ENCODE assay signal across 20 cellular contexts in the genomic region with DNA sequence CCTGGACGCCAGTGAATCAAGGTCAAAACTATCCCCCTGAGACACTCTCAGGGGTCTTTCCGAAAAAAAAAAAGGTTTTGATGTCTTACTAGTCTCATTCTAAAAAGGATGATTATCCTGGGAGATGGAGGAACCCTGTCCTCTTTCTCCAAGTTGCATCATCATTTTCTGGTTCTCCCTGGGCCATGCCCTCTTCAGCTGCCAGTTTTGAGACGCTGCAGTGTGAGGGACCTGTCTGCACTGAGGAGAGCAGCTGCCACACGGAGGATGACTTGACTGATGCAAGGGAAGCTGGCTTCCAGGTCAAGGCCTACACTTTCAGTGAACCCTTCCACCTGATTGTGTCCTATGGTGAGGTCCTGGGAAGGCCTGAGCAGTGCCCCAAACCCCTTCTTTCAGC. TPM values are rescaled to one million over a fixed set of nuclear protein-coding genes. Genes with fewer than 3 reads are reported as not detected.
DNase-seq lines count a peak whose midpoint lies in the region; ATAC-seq and TF ChIP-seq lines count a peak whose summit lies in the region.
"Had no signal": no experiment of that assay in that cellular context is flagged by ENCODE, and none has a peak within 500 bp of the region (broad histone marks: within the 10 kb centered on the region; RNA-seq: fewer than 3 reads in every experiment).

No MANE protein-coding gene starts in this region.

- 0 out of 2 replicates have a peak, but pooled peaks cover 5% of the 10 kb centered on the region for H4K20me1 ChIP-seq in SU-DHL-6 (ENCODE audit: low read depth, low read length)

- DNase-seq in D341Med (ENCODE audit: low spot score) (peak; percentile 6), neuronal stem cell (ENCODE audit: low spot score) (no peak), mesenteric fat pad (ENCODE audit: low spot score) (no peak), lower lobe of right lung (no peak), trophoblast cell (no peak)
- DNase-seq: COR-L47, DMS79, GDM1, GOT3, NCI-H1417, NCI-H2029, NCI-H2227 treated with DMSO at 0.1 percent for 48 hours, SIG-M5 had no signal

- H3K9me3 ChIP-seq in SU-DHL-6 (ENCODE audit: insufficient read depth, low read length) (no peaks in the 10 kb centered on the region), neuronal stem cell (replicated peaks in 1 of 2; ENCODE audit: control insufficient read depth in 2 of 2, insufficient read depth in 1 of 2, low read depth in 1 of 2, low read length in 2 of 2) (no peaks in the 10 kb centered on the region), lower lobe of right lung (no peaks in the 10 kb centered on the region), trophoblast cell (ENCODE audit: insufficient read depth, low read depth, low read length) (no peaks in the 10 kb centered on the region)

- H2AFZ ChIP-seq in SU-DHL-6 (ENCODE audit: low read depth, low read length, severe bottlenecking): no peak overlapping the region
- no peak overlapping the region for H2AFZ ChIP-seq in neuronal stem cell (ENCODE audit: low read length)
- no peak overlapping the region for H2AFZ ChIP-seq in trophoblast cell (ENCODE audit: insufficient read depth, low read length, poor library complexity)

- H3K4me3 ChIP-seq in SU-DHL-6 (ENCODE audit: insufficient read depth, low read length, poor library complexity, severe bottlenecking) (no peak overlapping the region), neuronal stem cell (ENCODE audit: low read length in 2 of 2) (no peak overlapping the region), lower lobe of right lung (no peak overlapping the region), trophoblast cell (ENCODE audit: low read depth, low read length) (no peak overlapping the region)

- no peak overlapping the region for H3K4ac ChIP-seq in neuronal stem cell (ENCODE audit: low read length)
- H3K4ac ChIP-seq in trophoblast cell (ENCODE audit: low read depth, low read length): no peak overlapping the region

- peak overlapping the region; percentile 49 for H2AK5ac ChIP-seq in neuronal stem cell (ENCODE audit: low read depth, low read length)
- H2AK5ac ChIP-seq in trophoblast cell (ENCODE audit: low read length): no peak overlapping the region

- no peaks in the 10 kb centered on the region for H3K27me3 Mint-ChIP-seq in IgD-negative memory B cell

- peaks cover 14% of the 10 kb centered on the region for H3K36me3 Mint-ChIP-seq in IgD-negative memory B cell

- H3K9me2 ChIP-seq in SU-DHL-6 (replicated peaks; ENCODE audit: insufficient read depth, low read length): no peaks in the 10 kb centered on the region

- H2BK12ac ChIP-seq in neuronal stem cell (ENCODE audit: low read length): no peak overlapping the region
- no peak overlapping the region for H2BK12ac ChIP-seq in trophoblast cell (ENCODE audit: low read length)

- H2BK5ac ChIP-seq in neuronal stem cell (ENCODE audit: low read length) (no peak overlapping the region), trophoblast cell (ENCODE audit: low read depth, low read length, poor library complexity) (no peak overlapping the region)

- peaks cover 20 to 22% (median 22%) of the 10 kb centered on the region in 3 donors for H3K4me1 Mint-ChIP-seq in IgD-negative memory B cell

- ATAC-seq in lower lobe of right lung: no peak
- ATAC-seq: HepG2 had no signal

- H3K36me3 ChIP-seq in SU-DHL-6 (ENCODE audit: low read length) (peaks cover 20% of the 10 kb centered on the region), neuronal stem cell (replicated peaks in 1 of 2; ENCODE audit: control insufficient read depth in 2 of 2, insufficient read depth in 2 of 2, low read length in 2 of 2) (no peaks in the 10 kb centered on the region), lower lobe of right lung (no peaks in the 10 kb centered on the region), trophoblast cell (ENCODE audit: control insufficient read depth in 1 of 2, insufficient read depth in 2 of 2, low read length in 2 of 2) (no peaks in the 10 kb centered on the region)

- intact Hi-C loops in lower lobe of right lung (cut with DNase I): no loop called here

- H3K14ac ChIP-seq in neuronal stem cell (ENCODE audit: low read length): no peak overlapping the region
- H3K14ac ChIP-seq in trophoblast cell (ENCODE audit: low read length): no peak overlapping the region

- no CpG with 5 or more reads among the region's 4 CpGs for WGBS in neuronal stem cell (ENCODE audit: extremely low coverage in 2 of 2, insufficient read length in 2 of 2, insufficient replicate concordance in 1 of 2), 2 donors
- no CpG with 5 or more reads among the region's 4 CpGs for WGBS in trophoblast cell (ENCODE audit: extremely low coverage, insufficient coverage, insufficient read length)

- no peaks in the 10 kb centered on the region for H3K79me1 ChIP-seq in neuronal stem cell (ENCODE audit: low read depth, low read length)
- H3K79me1 ChIP-seq in trophoblast cell (ENCODE audit: low read length): no peaks in the 10 kb centered on the region

- TF ChIP-seq CTCF in SU-DHL-6 (IDR thresholded peaks at IDR 0.05; ENCODE audit: insufficient read depth, low read length, poor library complexity, severe bottlenecking): no peak
- TF ChIP-seq CTCF in lower lobe of right lung (IDR thresholded peaks at IDR 0.05): no peak

- H3K9me3 Mint-ChIP-seq in IgD-negative memory B cell: no peaks in the 10 kb centered on the region
- H3K9me3 Mint-ChIP-seq: T-helper 2 cell treated with Interferon-gamma antibody and Interleukin-4, amounts not matched to agents 5 μg/mL and 100 μg/mL, for 36 hours had no signal

- no peak overlapping the region for H4K12ac ChIP-seq in trophoblast cell (ENCODE audit: low read depth, low read length)

- peaks cover 56% of the 10 kb centered on the region for H3F3A ChIP-seq in SU-DHL-6 (ENCODE audit: insufficient read depth)

- peak overlapping the region in 3 of 4 donors; percentile 29 to 86 (median 58) for H3K4me3 Mint-ChIP-seq in IgD-negative memory B cell
- H3K4me3 Mint-ChIP-seq: T-helper 2 cell treated with Interferon-gamma antibody and Interleukin-4, amounts not matched to agents 5 μg/mL and 100 μg/mL, for 36 hours had no signal

- H3K4me1 ChIP-seq in neuronal stem cell (ENCODE audit: control insufficient read depth in 2 of 2, insufficient read depth in 1 of 2, low read depth in 1 of 2, low read length in 2 of 2): no peaks in the 10 kb centered on the region
- no peaks in the 10 kb centered on the region for H3K4me1 ChIP-seq in lower lobe of right lung
- peaks cover 0 to 3% of the 10 kb centered on the region in 2 experiments for H3K4me1 ChIP-seq in trophoblast cell (ENCODE audit: control insufficient read depth in 1 of 2, insufficient read depth in 2 of 2, low read length in 2 of 2)

- H3K23ac ChIP-seq in neuronal stem cell (ENCODE audit: low read depth, low read length, poor library complexity) (no peak overlapping the region), trophoblast cell (ENCODE audit: low read length) (no peak overlapping the region)

- H3K27ac ChIP-seq in SU-DHL-6 (ENCODE audit: low read depth, low read length) (peak overlapping the region; percentile 98; the same call in 1 of the 2 replicates), neuronal stem cell (replicated peaks; ENCODE audit: low read length) (no peak overlapping the region), lower lobe of right lung (no peak overlapping the region), trophoblast cell (ENCODE audit: low read depth, low read length) (no peak overlapping the region)
- H3K27ac ChIP-seq: C4-2B had no signal

- H4K91ac ChIP-seq in neuronal stem cell (ENCODE audit: low read depth, low read length, poor library complexity): no peak overlapping the region
- H4K91ac ChIP-seq in trophoblast cell (ENCODE audit: low read depth, low read length): no peak overlapping the region

- H3K18ac ChIP-seq in neuronal stem cell (ENCODE audit: low read length) (no peak overlapping the region), trophoblast cell (ENCODE audit: low read length) (no peak overlapping the region)

- H2BK15ac ChIP-seq in neuronal stem cell (ENCODE audit: low read length): no peak overlapping the region

- H2BK120ac ChIP-seq in neuronal stem cell (ENCODE audit: low read depth, low read length) (no peak overlapping the region), trophoblast cell (ENCODE audit: insufficient read depth, low read length, poor library complexity) (no peak overlapping the region)

- no peaks in the 10 kb centered on the region for H3K27me3 ChIP-seq in SU-DHL-6 (ENCODE audit: low read length)
- H3K27me3 ChIP-seq in neuronal stem cell (ENCODE audit: control insufficient read depth in 3 of 3, insufficient read depth in 3 of 3, low read depth in 1 of 3, low read length in 3 of 3): peaks cover 0 to 14% (median 0%) of the 10 kb centered on the region in 3 experiments
- no peaks in the 10 kb centered on the region for H3K27me3 ChIP-seq in lower lobe of right lung (ENCODE audit: low read depth)
- no peaks in the 10 kb centered on the region for H3K27me3 ChIP-seq in trophoblast cell (ENCODE audit: insufficient read depth, low read length)

- H3K9ac ChIP-seq in SU-DHL-6 (ENCODE audit: low read length) (peak overlapping the region; percentile 75; the same call in 1 of the 2 replicates), neuronal stem cell (ENCODE audit: low read depth, low read length, poor library complexity) (no peak overlapping the region), trophoblast cell (ENCODE audit: low read length) (no peak overlapping the region)

- H3K27ac Mint-ChIP-seq in IgD-negative memory B cell: no peak overlapping the region
- H3K27ac Mint-ChIP-seq: T-helper 2 cell treated with Interferon-gamma antibody and Interleukin-4, amounts not matched to agents 5 μg/mL and 100 μg/mL, for 36 hours had no signal

- H3K79me2 ChIP-seq in SU-DHL-6 (ENCODE audit: insufficient read depth, low read length) (peaks cover 42% of the 10 kb centered on the region), trophoblast cell (ENCODE audit: control insufficient read depth, insufficient read depth, low read length, poor library complexity) (no peaks in the 10 kb centered on the region)

- H3K4me2 ChIP-seq in SU-DHL-6 (ENCODE audit: low read depth, low read length, poor library complexity, severe bottlenecking): peak overlapping the region; percentile 91
- H3K4me2 ChIP-seq in neuronal stem cell (ENCODE audit: insufficient read depth, low read length, poor library complexity, severe bottlenecking): no peak overlapping the region
- H3K4me2 ChIP-seq in trophoblast cell (ENCODE audit: low read length): no peak overlapping the region

- H4K8ac ChIP-seq in neuronal stem cell (ENCODE audit: low read depth, low read length) (no peak overlapping the region), trophoblast cell (ENCODE audit: low read depth, low read length) (no peak overlapping the region)

RNA-seq across cellular contexts. Expression of gene FCRLA, which starts 3.5 kb away (rescaled TPM):
- 445 TPM for polyA plus RNA-seq in IgD-negative memory B cell
- not detected for polyA plus RNA-seq in neuronal stem cell (2013, experiment 1 of 2)
- not detected for polyA plus RNA-seq in neuronal stem cell (2013, experiment 2 of 2)
- total RNA-seq in mesenteric fat pad: not detected
- 0.32 TPM for total RNA-seq in lower lobe of right lung
- not detected in 2 replicates for polyA plus RNA-seq in trophoblast cell (2013)
- total RNA-seq: HepG2, LHCN-M2 had no signal
- polyA plus RNA-seq: HepG2 had no signal

RNA-seq across cellular contexts. Expression of gene FCRLB, which starts 10.8 kb away (rescaled TPM):
- polyA plus RNA-seq in IgD-negative memory B cell: 11.1 TPM
- 0.40 TPM for polyA plus RNA-seq in neuronal stem cell (2013, experiment 1 of 2)
- 0.40 TPM for polyA plus RNA-seq in neuronal stem cell (2013, experiment 2 of 2)
- total RNA-seq in mesenteric fat pad (0.48 TPM), lower lobe of right lung (2.8 TPM)
- polyA plus RNA-seq in trophoblast cell (2013): 0.45 and 0.47 TPM in 2 replicates

RNA-seq across cellular contexts. Expression of gene DUSP12, which starts 39.0 kb away (rescaled TPM):
- polyA plus RNA-seq in IgD-negative memory B cell: 47.3 TPM
- 40.0 TPM for polyA plus RNA-seq in neuronal stem cell (2013, experiment 1 of 2)
- polyA plus RNA-seq in neuronal stem cell (2013, experiment 2 of 2): 40.3 TPM
- total RNA-seq in mesenteric fat pad (16.2 TPM), lower lobe of right lung (16.4 TPM)
- 24.5 and 26.5 TPM in 2 replicates for polyA plus RNA-seq in trophoblast cell (2013)

RNA-seq across cellular contexts. Expression of gene FCGR2B, which starts 47.6 kb away (rescaled TPM):
- polyA plus RNA-seq in IgD-negative memory B cell: 235 TPM
- 0.01 TPM for polyA plus RNA-seq in neuronal stem cell (2013, experiment 1 of 2)
- polyA plus RNA-seq in neuronal stem cell (2013, experiment 2 of 2): 0.07 TPM
- total RNA-seq in mesenteric fat pad: 43.4 TPM
- total RNA-seq in lower lobe of right lung: 31.9 TPM
- polyA plus RNA-seq in trophoblast cell (2013): not detected in 2 replicates
- total RNA-seq: HepG2, LHCN-M2 had no signal
- polyA plus RNA-seq: AG04450, HepG2 had no signal

RNA-seq across cellular contexts. Expression of gene ATF6, which starts 55.6 kb away (rescaled TPM):
- 14.3 TPM for polyA plus RNA-seq in IgD-negative memory B cell
- 12.4 TPM for polyA plus RNA-seq in neuronal stem cell (2013, experiment 1 of 2)
- polyA plus RNA-seq in neuronal stem cell (2013, experiment 2 of 2): 13.0 TPM
- 26.5 TPM for total RNA-seq in mesenteric fat pad
- total RNA-seq in lower lobe of right lung: 31.3 TPM
- 26.8 and 28.0 TPM in 2 replicates for polyA plus RNA-seq in trophoblast cell (2013)
